Comparison of ENCODE assay signal across 10 cellular contexts in the genomic region with DNA sequence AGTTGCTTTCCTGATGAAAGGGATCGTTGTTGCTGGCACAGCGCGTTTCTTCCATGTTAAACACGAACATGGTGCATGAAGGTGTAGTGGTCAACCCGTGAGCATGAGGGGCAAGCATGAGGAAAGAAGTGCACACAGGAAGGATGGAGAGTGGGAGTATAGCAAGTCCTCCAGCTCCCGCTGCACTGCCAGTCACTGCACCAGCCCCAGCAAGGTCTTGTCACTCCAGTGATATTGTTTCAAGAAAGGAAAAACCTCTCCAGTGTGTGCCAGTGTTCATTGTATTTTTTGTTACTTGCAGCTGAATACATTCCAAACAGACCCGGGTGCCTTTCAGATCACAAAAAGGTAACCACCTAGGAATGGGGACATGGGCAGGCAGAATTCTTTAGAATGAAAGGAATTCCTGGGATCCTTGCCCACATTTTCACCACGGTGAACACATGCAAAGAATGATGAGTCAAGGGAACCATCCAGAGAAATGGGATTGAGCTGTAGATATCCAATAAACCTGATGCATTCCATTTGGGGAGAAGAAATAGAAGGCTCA.
DNase-seq lines count a peak whose midpoint lies in the region; ATAC-seq and TF ChIP-seq lines count a peak whose summit lies in the region.
"Had no signal": no experiment of that assay in that cellular context is flagged by ENCODE, and none has a peak within 500 bp of the region (broad histone marks: within the 10 kb centered on the region; RNA-seq: fewer than 3 reads in every experiment).

No MANE protein-coding gene starts in this region.

- H3K4me3 ChIP-seq in HAP-1 (no peak overlapping the region), skeletal muscle cell (ENCODE audit: low read depth, low read length) (no peak overlapping the region), WERI-Rb-1 (ENCODE audit: low read depth, low read length) (no peak overlapping the region)

- no peak for TF ChIP-seq CTCF in WERI-Rb-1 (IDR thresholded peaks at IDR 0.05; ENCODE audit: low read depth, low read length)

- in situ Hi-C loops in HAP-1 (cut with MboI; ENCODE audit: low sequenced_read_pairs), result no loop called here

- H3K9me3 ChIP-seq in HAP-1, result no peaks in the 10 kb centered on the region
- no peaks in the 10 kb centered on the region for H3K9me3 ChIP-seq in WERI-Rb-1 (ENCODE audit: severe bottlenecking)

- H3K4me1 ChIP-seq in HAP-1, result peaks cover 16% of the 10 kb centered on the region

- H3K36me3 ChIP-seq in HAP-1 (replicated peaks), result no peaks in the 10 kb centered on the region
- no peaks in the 10 kb centered on the region for H3K36me3 ChIP-seq in WERI-Rb-1

- H3K27ac ChIP-seq in WERI-Rb-1, result no peak overlapping the region

- H3K27me3 ChIP-seq in HAP-1 (ENCODE audit: low read depth) (no peaks in the 10 kb centered on the region), WERI-Rb-1 (ENCODE audit: insufficient read depth, low read depth, severe bottlenecking) (no peaks in the 10 kb centered on the region)

- peak; percentile 35 to 45 for DNase-seq in HAP-1 (ENCODE audit: low spot score in 2 of 2)
- DNase-seq in fibroblast of peridontal ligament (ENCODE audit: extremely low read depth), result peak; percentile 70
- DNase-seq in skeletal muscle cell (ENCODE audit: low read depth), result peak; percentile 55
- no peak for DNase-seq in retina
- DNase-seq in iPS-NIHi7 (ENCODE audit: extremely low spot score), result no peak
- no peak for DNase-seq in WERI-Rb-1
- DNase-seq: cortex of kidney; stimulated activated CD4-positive, alpha-beta T cell treated with anti-CD3 and anti-CD28 coated beads, Interleukin-1b, Interleukin-23, amount 100 ng/mL, for 48 hours had no signal

- ATAC-seq in SK-N-SH treated with all-trans-retinoic acid at 6 μM for 48 hours (peak; percentile 66), GM21360 (IDR thresholded peaks at IDR 0.05; ENCODE audit: unreplicated experiment) (no peak)

TF ChIP-seq in SK-N-SH treated with all-trans-retinoic acid at 6 μM for 48 hours, 23 proteins besides CTCF, POLR2A, EP300 and RAD21:
- TF ChIP-seq, protein P1, sequence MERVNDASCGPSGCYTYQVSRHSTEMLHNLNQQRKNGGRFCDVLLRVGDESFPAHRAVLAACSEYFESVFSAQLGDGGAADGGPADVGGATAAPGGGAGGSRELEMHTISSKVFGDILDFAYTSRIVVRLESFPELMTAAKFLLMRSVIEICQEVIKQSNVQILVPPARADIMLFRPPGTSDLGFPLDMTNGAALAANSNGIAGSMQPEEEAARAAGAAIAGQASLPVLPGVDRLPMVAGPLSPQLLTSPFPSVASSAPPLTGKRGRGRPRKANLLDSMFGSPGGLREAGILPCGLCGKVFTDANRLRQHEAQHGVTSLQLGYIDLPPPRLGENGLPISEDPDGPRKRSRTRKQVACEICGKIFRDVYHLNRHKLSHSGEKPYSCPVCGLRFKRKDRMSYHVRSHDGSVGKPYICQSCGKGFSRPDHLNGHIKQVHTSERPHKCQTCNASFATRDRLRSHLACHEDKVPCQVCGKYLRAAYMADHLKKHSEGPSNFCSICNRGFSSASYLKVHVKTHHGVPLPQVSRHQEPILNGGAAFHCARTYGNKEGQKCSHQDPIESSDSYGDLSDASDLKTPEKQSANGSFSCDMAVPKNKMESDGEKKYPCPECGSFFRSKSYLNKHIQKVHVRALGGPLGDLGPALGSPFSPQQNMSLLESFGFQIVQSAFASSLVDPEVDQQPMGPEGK (CRISPR knock-in tag; IDR thresholded peaks at IDR 0.05; ENCODE audit: borderline replicate concordance), result no peak
- TF ChIP-seq ESRRG (CRISPR knock-in tag; IDR thresholded peaks at IDR 0.05), result no peak
- TF ChIP-seq, protein P2, sequence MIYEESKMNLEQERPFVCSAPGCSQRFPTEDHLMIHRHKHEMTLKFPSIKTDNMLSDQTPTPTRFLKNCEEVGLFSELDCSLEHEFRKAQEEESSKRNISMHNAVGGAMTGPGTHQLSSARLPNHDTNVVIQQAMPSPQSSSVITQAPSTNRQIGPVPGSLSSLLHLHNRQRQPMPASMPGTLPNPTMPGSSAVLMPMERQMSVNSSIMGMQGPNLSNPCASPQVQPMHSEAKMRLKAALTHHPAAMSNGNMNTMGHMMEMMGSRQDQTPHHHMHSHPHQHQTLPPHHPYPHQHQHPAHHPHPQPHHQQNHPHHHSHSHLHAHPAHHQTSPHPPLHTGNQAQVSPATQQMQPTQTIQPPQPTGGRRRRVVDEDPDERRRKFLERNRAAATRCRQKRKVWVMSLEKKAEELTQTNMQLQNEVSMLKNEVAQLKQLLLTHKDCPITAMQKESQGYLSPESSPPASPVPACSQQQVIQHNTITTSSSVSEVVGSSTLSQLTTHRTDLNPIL (CRISPR knock-in tag; IDR thresholded peaks at IDR 0.05; ENCODE audit: low read depth), result 0 out of 2 replicates have a peak, but pooled peaks have one; percentile 51
- TF ChIP-seq, protein P3, sequence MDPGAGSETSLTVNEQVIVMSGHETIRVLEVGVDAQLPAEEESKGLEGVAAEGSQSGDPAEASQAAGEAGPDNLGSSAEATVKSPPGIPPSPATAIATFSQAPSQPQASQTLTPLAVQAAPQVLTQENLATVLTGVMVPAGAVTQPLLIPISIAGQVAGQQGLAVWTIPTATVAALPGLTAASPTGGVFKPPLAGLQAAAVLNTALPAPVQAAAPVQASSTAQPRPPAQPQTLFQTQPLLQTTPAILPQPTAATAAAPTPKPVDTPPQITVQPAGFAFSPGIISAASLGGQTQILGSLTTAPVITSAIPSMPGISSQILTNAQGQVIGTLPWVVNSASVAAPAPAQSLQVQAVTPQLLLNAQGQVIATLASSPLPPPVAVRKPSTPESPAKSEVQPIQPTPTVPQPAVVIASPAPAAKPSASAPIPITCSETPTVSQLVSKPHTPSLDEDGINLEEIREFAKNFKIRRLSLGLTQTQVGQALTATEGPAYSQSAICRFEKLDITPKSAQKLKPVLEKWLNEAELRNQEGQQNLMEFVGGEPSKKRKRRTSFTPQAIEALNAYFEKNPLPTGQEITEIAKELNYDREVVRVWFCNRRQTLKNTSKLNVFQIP (CRISPR knock-in tag; IDR thresholded peaks at IDR 0.05; ENCODE audit: borderline replicate concordance, low read depth), result no peak
- TF ChIP-seq ZFP3 (CRISPR knock-in tag; IDR thresholded peaks at IDR 0.05), result 0 out of 2 replicates have a peak, but pooled peaks have one; percentile 17
- peak; percentile 67 for TF ChIP-seq ISL1 (CRISPR knock-in tag; IDR thresholded peaks at IDR 0.05)

Comparison
In these comparisons a context has a peak if more than half of its experiments do, and no peak if none do; other contexts are left out.
1. DNase-seq: peak in HAP-1 (2 of 2), fibroblast of peridontal ligament (single experiment) and skeletal muscle cell (single experiment); none in retina (single experiment), iPS-NIHi7 (single experiment) and WERI-Rb-1 (single experiment).